13 cellular contexts compared by ENCODE assay signal in genomic region chr1:89605692-89606091, GRCh38. TPM values are rescaled to one million over a fixed set of nuclear protein-coding genes. Genes with fewer than 3 reads are reported as not detected.
DNase-seq lines count a peak whose midpoint lies in the region; ATAC-seq and TF ChIP-seq lines count a peak whose summit lies in the region.
"Had no signal": no experiment of that assay in that cellular context is flagged by ENCODE, and none has a peak within 500 bp of the region (broad histone marks: within the 10 kb centered on the region; RNA-seq: fewer than 3 reads in every experiment).

No MANE protein-coding gene starts in this region.

- peaks cover 28% of the 10 kb centered on the region for H3K36me3 Mint-ChIP-seq in activated T-helper 1 cell treated with anti-CD3 and anti-CD28 coated beads, Interleukin-12 subunit alpha, Interleukin-12 subunit beta, Interleukin-2, Interleukin-4 antibody, amounts not matched to agents 30 ng/mL and 10 ng/mL and 1 ng/mL, durations not matched to agents 14 hours and 24 hours and 36 hours (ENCODE audit: low read depth)

- no peak for TF ChIP-seq CTCF in psoas muscle (IDR thresholded peaks at IDR 0.05)

- ATAC-seq in psoas muscle (no peak), HG03175 (IDR thresholded peaks at IDR 0.05; ENCODE audit: unreplicated experiment) (no peak)
- ATAC-seq: upper lobe of right lung had no signal

- peaks cover 0 to 15% (median 0%) of the 10 kb centered on the region in 11 experiments; a peak in 4 of 22 replicates for H3K9me3 ChIP-seq in BLaER1 treated with 17β-estradiol and CSF1 and Interleukin-3, amounts not matched to agents 10 nM and 100 nM (replicated peaks in 1 of 11)
- no peaks in the 10 kb centered on the region for H3K9me3 ChIP-seq in psoas muscle
- H3K9me3 ChIP-seq: upper lobe of right lung had no signal

- H3K9ac ChIP-seq in BLaER1 treated with 17β-estradiol and CSF1 and Interleukin-3, amounts not matched to agents 10 nM and 100 nM, result no peak overlapping the region

- no peak overlapping the region for H3K4me3 ChIP-seq in BLaER1 treated with 17β-estradiol and CSF1 and Interleukin-3, amounts not matched to agents 10 nM and 100 nM
- no peak overlapping the region for H3K4me3 ChIP-seq in psoas muscle
- H3K4me3 ChIP-seq: upper lobe of right lung had no signal

- H4K20me1 ChIP-seq in BLaER1 treated with 17β-estradiol and CSF1 and Interleukin-3, amounts not matched to agents 10 nM and 100 nM, result no peaks in the 10 kb centered on the region

- WGBS in psoas muscle, 3 donors, result 64 to 81% (median 69%) methylated on average over 2 of the region's 2 CpGs

- H3K4me2 ChIP-seq in BLaER1 treated with 17β-estradiol and CSF1 and Interleukin-3, amounts not matched to agents 10 nM and 100 nM, result peak overlapping the region in 7 of 11 experiments; percentile 5 to 70 (median 32); a peak in 10 of 22 replicates

- H3K4me3 Mint-ChIP-seq in activated T-helper 1 cell treated with anti-CD3 and anti-CD28 coated beads, Interleukin-12 subunit alpha, Interleukin-12 subunit beta, Interleukin-2, Interleukin-4 antibody, amounts not matched to agents 30 ng/mL and 10 ng/mL and 1 ng/mL, durations not matched to agents 14 hours and 24 hours and 36 hours, result peak overlapping the region; percentile 59

- H3K4me1 ChIP-seq in BLaER1 treated with 17β-estradiol and CSF1 and Interleukin-3, amounts not matched to agents 10 nM and 100 nM, result peaks cover 17 to 38% (median 32%) of the 10 kb centered on the region in 10 experiments; a peak in 19 of 20 replicates
- H3K4me1 ChIP-seq in psoas muscle, result peaks cover 4% of the 10 kb centered on the region

- no peak overlapping the region for H3K27ac ChIP-seq in BLaER1 treated with 17β-estradiol and CSF1 and Interleukin-3, amounts not matched to agents 10 nM and 100 nM
- no peak overlapping the region for H3K27ac ChIP-seq in psoas muscle
- H3K27ac ChIP-seq: upper lobe of right lung had no signal

- peaks cover 4 to 37% (median 24%) of the 10 kb centered on the region in 11 experiments; a peak in 19 of 22 replicates for H3K36me3 ChIP-seq in BLaER1 treated with 17β-estradiol and CSF1 and Interleukin-3, amounts not matched to agents 10 nM and 100 nM
- no peaks in the 10 kb centered on the region for H3K36me3 ChIP-seq in psoas muscle (ENCODE audit: insufficient read depth in 1 of 2, low read depth in 1 of 2)
- H3K36me3 ChIP-seq: upper lobe of right lung had no signal

- DNase-seq in HK-2 (ENCODE audit: unreplicated experiment) (peak; percentile 58), glomerular visceral epithelial cell (ENCODE audit: extremely low spot score) (peak; percentile 92), DMS53 treated with DMSO at 0.1 percent for 48 hours (lab: John Stamatoyannopoulos, UW; ENCODE audit: unreplicated experiment) (no peak), DMS153 (lab: John Stamatoyannopoulos, UW) (no peak), psoas muscle (no peak)
- DNase-seq in activated T-helper 1 cell treated with anti-CD3 and anti-CD28 coated beads, Interleukin-12 subunit alpha, Interleukin-12 subunit beta, Interleukin-2, Interleukin-4 antibody, amounts not matched to agents 30 ng/mL and 10 ng/mL and 1 ng/mL, durations not matched to agents 14 hours and 24 hours and 36 hours (ENCODE audit: low spot score), result no peak
- DNase-seq: erythroblast; NCI-H1048; Right ventricle myocardium superior; stimulated activated CD4-positive, alpha-beta T cell treated with anti-CD3 and anti-CD28 coated beads, Interleukin-4, amount 100 ng/mL, for 4 hours; upper lobe of right lung had no signal

- H3K27ac Mint-ChIP-seq in activated T-helper 1 cell treated with anti-CD3 and anti-CD28 coated beads, Interleukin-12 subunit alpha, Interleukin-12 subunit beta, Interleukin-2, Interleukin-4 antibody, amounts not matched to agents 30 ng/mL and 10 ng/mL and 1 ng/mL, durations not matched to agents 14 hours and 24 hours and 36 hours, result peak overlapping the region; percentile 99

- intact Hi-C loops in activated T-helper 1 cell treated with anti-CD3 and anti-CD28 coated beads, Interleukin-12 subunit alpha, Interleukin-12 subunit beta, Interleukin-2, Interleukin-4 antibody, amounts not matched to agents 30 ng/mL and 10 ng/mL and 1 ng/mL, durations not matched to agents 14 hours and 24 hours and 36 hours (cut with micrococcal nuclease), result no loop called here
- intact Hi-C loops in psoas muscle (cut with DNase I), result no loop called here

- no peaks in the 10 kb centered on the region for H3K9me3 Mint-ChIP-seq in activated T-helper 1 cell treated with anti-CD3 and anti-CD28 coated beads, Interleukin-12 subunit alpha, Interleukin-12 subunit beta, Interleukin-2, Interleukin-4 antibody, amounts not matched to agents 30 ng/mL and 10 ng/mL and 1 ng/mL, durations not matched to agents 14 hours and 24 hours and 36 hours

- H3K27me3 ChIP-seq in BLaER1 treated with 17β-estradiol and CSF1 and Interleukin-3, amounts not matched to agents 10 nM and 100 nM, result no peaks in the 10 kb centered on the region
- no peaks in the 10 kb centered on the region for H3K27me3 ChIP-seq in psoas muscle (ENCODE audit: insufficient read depth in 3 of 3, low read length in 2 of 3)
- H3K27me3 ChIP-seq: upper lobe of right lung had no signal

- H3K27me3 Mint-ChIP-seq in activated T-helper 1 cell treated with anti-CD3 and anti-CD28 coated beads, Interleukin-12 subunit alpha, Interleukin-12 subunit beta, Interleukin-2, Interleukin-4 antibody, amounts not matched to agents 30 ng/mL and 10 ng/mL and 1 ng/mL, durations not matched to agents 14 hours and 24 hours and 36 hours (ENCODE audit: insufficient read depth), result no peaks in the 10 kb centered on the region

- peaks cover 94% of the 10 kb centered on the region for H3K4me1 Mint-ChIP-seq in activated T-helper 1 cell treated with anti-CD3 and anti-CD28 coated beads, Interleukin-12 subunit alpha, Interleukin-12 subunit beta, Interleukin-2, Interleukin-4 antibody, amounts not matched to agents 30 ng/mL and 10 ng/mL and 1 ng/mL, durations not matched to agents 14 hours and 24 hours and 36 hours (ENCODE audit: low read depth)

RNA-seq across cellular contexts. Expression of gene LRRC8C, which starts 27.2 kb away (rescaled TPM):
- 64.3 and 66.1 TPM in 2 replicates for total RNA-seq in activated T-helper 1 cell treated with anti-CD3 and anti-CD28 coated beads, Interleukin-12 subunit alpha, Interleukin-12 subunit beta, Interleukin-2, Interleukin-4 antibody, amounts not matched to agents 30 ng/mL and 10 ng/mL and 1 ng/mL, durations not matched to agents 14 hours and 24 hours and 36 hours
- 1 to 10 TPM; 2.8 to 4.1 (median 3.2) TPM for total RNA-seq in psoas muscle
- 1 to 10 TPM; 1.4 to 1.8 (median 1.8) TPM for polyA plus RNA-seq in psoas muscle

Comparison
In these comparisons a context has a peak if more than half of its experiments do, and no peak if none do; other contexts are left out.
1. DNase-seq: peak in HK-2 (single experiment) and glomerular visceral epithelial cell (single experiment); none in activated T-helper 1 cell treated with anti-CD3 and anti-CD28 coated beads, Interleukin-12 subunit alpha, Interleukin-12 subunit beta, Interleukin-2, Interleukin-4 antibody, amounts not matched to agents 30 ng/mL and 10 ng/mL and 1 ng/mL, durations not matched to agents 14 hours and 24 hours and 36 hours (single experiment), DMS53 treated with DMSO at 0.1 percent for 48 hours (single experiment), DMS153 (single experiment) and psoas muscle (0 of 2).
2. RNA of gene LRRC8C, which starts 27.2 kb away (total RNA-seq): 64.3 to 66.1 TPM in activated T-helper 1 cell treated with anti-CD3 and anti-CD28 coated beads, Interleukin-12 subunit alpha, Interleukin-12 subunit beta, Interleukin-2, Interleukin-4 antibody, amounts not matched to agents 30 ng/mL and 10 ng/mL and 1 ng/mL, durations not matched to agents 14 hours and 24 hours and 36 hours; 2.8 to 4.1 TPM in psoas muscle; every median in the first group is over 10 times any median in the second.